Comparison of ENCODE assay signal across 1 cellular context in the genomic region with DNA sequence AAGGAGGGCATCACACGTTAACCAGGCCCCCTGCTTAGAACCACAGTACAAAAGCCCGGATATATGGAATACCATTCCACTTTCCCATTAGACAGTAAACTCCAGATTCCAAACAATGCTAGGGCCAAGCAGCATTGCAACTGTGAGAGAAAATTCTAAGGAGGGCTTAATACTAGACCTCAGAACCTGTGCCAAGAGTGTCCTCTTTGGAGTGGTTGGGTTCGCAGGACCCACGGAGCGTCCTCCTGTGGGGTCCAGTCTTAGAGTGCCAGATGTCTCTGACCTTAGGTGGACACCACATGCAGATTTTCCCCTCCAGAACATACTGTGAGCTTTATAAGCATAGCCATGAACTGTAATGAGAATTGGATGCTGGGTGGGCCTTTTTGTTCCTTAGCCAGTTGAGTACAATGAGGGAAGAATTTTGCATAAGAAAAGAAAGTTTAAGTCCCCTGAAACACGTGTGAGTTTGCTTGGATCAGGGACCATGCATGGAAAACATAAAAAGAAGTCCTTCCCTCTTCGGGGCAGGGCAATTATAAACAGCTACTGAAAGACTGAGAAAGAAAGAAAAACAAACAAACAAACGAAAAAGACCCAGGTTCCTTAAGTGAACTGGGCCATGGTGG.
TF ChIP-seq lines count a peak whose summit lies in the region.

No MANE protein-coding gene starts in this region.

TF ChIP-seq in GM23338, 12 proteins besides CTCF, POLR2A, EP300 and RAD21:
- TF ChIP-seq, protein P1, sequence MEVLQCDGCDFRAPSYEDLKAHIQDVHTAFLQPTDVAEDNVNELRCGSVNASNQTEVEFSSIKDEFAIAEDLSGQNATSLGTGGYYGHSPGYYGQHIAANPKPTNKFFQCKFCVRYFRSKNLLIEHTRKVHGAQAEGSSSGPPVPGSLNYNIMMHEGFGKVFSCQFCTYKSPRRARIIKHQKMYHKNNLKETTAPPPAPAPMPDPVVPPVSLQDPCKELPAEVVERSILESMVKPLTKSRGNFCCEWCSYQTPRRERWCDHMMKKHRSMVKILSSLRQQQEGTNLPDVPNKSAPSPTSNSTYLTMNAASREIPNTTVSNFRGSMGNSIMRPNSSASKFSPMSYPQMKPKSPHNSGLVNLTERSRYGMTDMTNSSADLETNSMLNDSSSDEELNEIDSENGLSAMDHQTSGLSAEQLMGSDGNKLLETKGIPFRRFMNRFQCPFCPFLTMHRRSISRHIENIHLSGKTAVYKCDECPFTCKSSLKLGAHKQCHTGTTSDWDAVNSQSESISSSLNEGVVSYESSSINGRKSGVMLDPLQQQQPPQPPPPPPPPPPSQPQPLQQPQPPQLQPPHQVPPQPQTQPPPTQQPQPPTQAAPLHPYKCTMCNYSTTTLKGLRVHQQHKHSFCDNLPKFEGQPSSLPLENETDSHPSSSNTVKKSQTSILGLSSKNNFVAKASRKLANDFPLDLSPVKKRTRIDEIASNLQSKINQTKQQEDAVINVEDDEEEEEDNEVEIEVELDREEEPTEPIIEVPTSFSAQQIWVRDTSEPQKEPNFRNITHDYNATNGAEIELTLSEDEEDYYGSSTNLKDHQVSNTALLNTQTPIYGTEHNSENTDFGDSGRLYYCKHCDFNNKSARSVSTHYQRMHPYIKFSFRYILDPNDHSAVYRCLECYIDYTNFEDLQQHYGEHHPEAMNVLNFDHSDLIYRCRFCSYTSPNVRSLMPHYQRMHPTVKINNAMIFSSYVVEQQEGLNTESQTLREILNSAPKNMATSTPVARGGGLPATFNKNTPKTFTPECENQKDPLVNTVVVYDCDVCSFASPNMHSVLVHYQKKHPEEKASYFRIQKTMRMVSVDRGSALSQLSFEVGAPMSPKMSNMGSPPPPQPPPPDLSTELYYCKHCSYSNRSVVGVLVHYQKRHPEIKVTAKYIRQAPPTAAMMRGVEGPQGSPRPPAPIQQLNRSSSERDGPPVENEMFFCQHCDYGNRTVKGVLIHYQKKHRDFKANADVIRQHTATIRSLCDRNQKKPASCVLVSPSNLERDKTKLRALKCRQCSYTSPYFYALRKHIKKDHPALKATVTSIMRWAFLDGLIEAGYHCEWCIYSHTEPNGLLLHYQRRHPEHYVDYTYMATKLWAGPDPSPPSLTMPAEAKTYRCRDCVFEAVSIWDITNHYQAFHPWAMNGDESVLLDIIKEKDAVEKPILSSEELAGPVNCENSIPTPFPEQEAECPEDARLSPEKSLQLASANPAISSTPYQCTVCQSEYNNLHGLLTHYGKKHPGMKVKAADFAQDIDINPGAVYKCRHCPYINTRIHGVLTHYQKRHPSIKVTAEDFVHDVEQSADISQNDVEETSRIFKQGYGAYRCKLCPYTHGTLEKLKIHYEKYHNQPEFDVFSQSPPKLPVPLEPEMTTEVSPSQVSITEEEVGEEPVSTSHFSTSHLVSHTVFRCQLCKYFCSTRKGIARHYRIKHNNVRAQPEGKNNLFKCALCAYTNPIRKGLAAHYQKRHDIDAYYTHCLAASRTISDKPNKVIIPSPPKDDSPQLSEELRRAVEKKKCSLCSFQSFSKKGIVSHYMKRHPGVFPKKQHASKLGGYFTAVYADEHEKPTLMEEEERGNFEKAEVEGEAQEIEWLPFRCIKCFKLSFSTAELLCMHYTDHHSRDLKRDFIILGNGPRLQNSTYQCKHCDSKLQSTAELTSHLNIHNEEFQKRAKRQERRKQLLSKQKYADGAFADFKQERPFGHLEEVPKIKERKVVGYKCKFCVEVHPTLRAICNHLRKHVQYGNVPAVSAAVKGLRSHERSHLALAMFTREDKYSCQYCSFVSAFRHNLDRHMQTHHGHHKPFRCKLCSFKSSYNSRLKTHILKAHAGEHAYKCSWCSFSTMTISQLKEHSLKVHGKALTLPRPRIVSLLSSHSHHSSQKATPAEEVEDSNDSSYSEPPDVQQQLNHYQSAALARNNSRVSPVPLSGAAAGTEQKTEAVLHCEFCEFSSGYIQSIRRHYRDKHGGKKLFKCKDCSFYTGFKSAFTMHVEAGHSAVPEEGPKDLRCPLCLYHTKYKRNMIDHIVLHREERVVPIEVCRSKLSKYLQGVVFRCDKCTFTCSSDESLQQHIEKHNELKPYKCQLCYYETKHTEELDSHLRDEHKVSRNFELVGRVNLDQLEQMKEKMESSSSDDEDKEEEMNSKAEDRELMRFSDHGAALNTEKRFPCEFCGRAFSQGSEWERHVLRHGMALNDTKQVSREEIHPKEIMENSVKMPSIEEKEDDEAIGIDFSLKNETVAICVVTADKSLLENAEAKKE (CRISPR knock-in tag; IDR thresholded peaks at IDR 0.05), result peak; percentile 51; the same call in 1 of the 2 replicates
- TF ChIP-seq STAT1 (IDR thresholded peaks at IDR 0.05; ENCODE audit: unreplicated experiment) (no peak), JUNB (IDR thresholded peaks at IDR 0.05; ENCODE audit: unreplicated experiment) (no peak), ZNF331 (CRISPR knock-in tag; IDR thresholded peaks at IDR 0.05; ENCODE audit: low read depth) (no peak), EZH2phosphoT487 (IDR thresholded peaks at IDR 0.05; ENCODE audit: unreplicated experiment) (no peak), NANOG (IDR thresholded peaks at IDR 0.05; ENCODE audit: borderline replicate concordance) (no peak; the same call in 1 of the 2 replicates), ZNF114 (CRISPR knock-in tag; IDR thresholded peaks at IDR 0.05) (no peak)
- TF ChIP-seq, protein P2, sequence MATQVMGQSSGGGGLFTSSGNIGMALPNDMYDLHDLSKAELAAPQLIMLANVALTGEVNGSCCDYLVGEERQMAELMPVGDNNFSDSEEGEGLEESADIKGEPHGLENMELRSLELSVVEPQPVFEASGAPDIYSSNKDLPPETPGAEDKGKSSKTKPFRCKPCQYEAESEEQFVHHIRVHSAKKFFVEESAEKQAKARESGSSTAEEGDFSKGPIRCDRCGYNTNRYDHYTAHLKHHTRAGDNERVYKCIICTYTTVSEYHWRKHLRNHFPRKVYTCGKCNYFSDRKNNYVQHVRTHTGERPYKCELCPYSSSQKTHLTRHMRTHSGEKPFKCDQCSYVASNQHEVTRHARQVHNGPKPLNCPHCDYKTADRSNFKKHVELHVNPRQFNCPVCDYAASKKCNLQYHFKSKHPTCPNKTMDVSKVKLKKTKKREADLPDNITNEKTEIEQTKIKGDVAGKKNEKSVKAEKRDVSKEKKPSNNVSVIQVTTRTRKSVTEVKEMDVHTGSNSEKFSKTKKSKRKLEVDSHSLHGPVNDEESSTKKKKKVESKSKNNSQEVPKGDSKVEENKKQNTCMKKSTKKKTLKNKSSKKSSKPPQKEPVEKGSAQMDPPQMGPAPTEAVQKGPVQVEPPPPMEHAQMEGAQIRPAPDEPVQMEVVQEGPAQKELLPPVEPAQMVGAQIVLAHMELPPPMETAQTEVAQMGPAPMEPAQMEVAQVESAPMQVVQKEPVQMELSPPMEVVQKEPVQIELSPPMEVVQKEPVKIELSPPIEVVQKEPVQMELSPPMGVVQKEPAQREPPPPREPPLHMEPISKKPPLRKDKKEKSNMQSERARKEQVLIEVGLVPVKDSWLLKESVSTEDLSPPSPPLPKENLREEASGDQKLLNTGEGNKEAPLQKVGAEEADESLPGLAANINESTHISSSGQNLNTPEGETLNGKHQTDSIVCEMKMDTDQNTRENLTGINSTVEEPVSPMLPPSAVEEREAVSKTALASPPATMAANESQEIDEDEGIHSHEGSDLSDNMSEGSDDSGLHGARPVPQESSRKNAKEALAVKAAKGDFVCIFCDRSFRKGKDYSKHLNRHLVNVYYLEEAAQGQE (IDR thresholded peaks at IDR 0.05; ENCODE audit: unreplicated experiment), result no peak
